Comparison of ENCODE assay signal across 19 cellular contexts in genomic region chr20:60349418-60349817, GRCh38.
DNase-seq lines count a peak whose midpoint lies in the region; ATAC-seq, FAIRE-seq and TF ChIP-seq lines count a peak whose summit lies in the region.
"Had no signal": no experiment of that assay in that cellular context is flagged by ENCODE, and none has a peak within 500 bp of the region (broad histone marks: within the 10 kb centered on the region; RNA-seq: fewer than 3 reads in every experiment).

No MANE protein-coding gene starts in this region.

- peaks cover 10% of the 10 kb centered on the region for H3K27me3 Mint-ChIP-seq in endodermal cell (ENCODE audit: insufficient read depth)
- H3K27me3 Mint-ChIP-seq in Caco-2 (ENCODE audit: insufficient read depth, unreplicated experiment) = peaks cover 10% of the 10 kb centered on the region
- H3K27me3 Mint-ChIP-seq: B cell, IgD-negative memory B cell had no signal

- H3K27me3 ChIP-seq in HepG2 (ENCODE audit: control insufficient read depth in 1 of 2, insufficient read depth in 2 of 2, low read length in 2 of 2) (no peaks in the 10 kb centered on the region), right lobe of liver (no peaks in the 10 kb centered on the region), endodermal cell (ENCODE audit: control insufficient read depth, insufficient read depth, low read length, poor library complexity, severe bottlenecking) (no peaks in the 10 kb centered on the region), Caco-2 (replicated peaks; ENCODE audit: control insufficient read depth, insufficient read depth, low read length) (no peaks in the 10 kb centered on the region)
- H3K27me3 ChIP-seq: BLaER1 treated with 17β-estradiol and CSF1 and Interleukin-3, amounts not matched to agents 10 nM and 100 nM had no signal

- WGBS in HepG2 (ENCODE audit: low lambda C conversion rate) = 18% methylated on average over 11 of the region's 11 CpGs
- WGBS in right lobe of liver (ENCODE audit: insufficient coverage, low coverage, low lambda C conversion rate, missing lambda C conversion rate) = 78% methylated on average over 11 of the region's 11 CpGs
- 90% methylated on average over 9 to 10 of the region's 11 CpGs for WGBS in endodermal cell (ENCODE audit: insufficient coverage in 1 of 2, insufficient read length in 1 of 2), 2 experiments

- FAIRE-seq in HepG2 (lab: Jason Lieb, UNC) = no peak
- FAIRE-seq: G401.6, GM12892, GM18507, H1 had no signal

- H2AFZ ChIP-seq in HepG2 (ENCODE audit: low read length) = no peak overlapping the region

- H3K36me3 Mint-ChIP-seq in endodermal cell (ENCODE audit: low read depth) (no peaks in the 10 kb centered on the region), Caco-2 (ENCODE audit: insufficient read depth, unreplicated experiment) (no peaks in the 10 kb centered on the region)
- H3K36me3 Mint-ChIP-seq: CD8-positive, alpha-beta T cell; IgD-negative memory B cell had no signal

- H3K4me1 ChIP-seq in HepG2 (ENCODE audit: insufficient read depth, low read length) (no peaks in the 10 kb centered on the region), right lobe of liver (no peaks in the 10 kb centered on the region), endodermal cell (ENCODE audit: control insufficient read depth, insufficient read depth, low read length) (no peaks in the 10 kb centered on the region), Caco-2 (no peaks in the 10 kb centered on the region)

- no peak overlapping the region for H3K4me2 ChIP-seq in HepG2 (ENCODE audit: low read depth, low read length)
- H3K4me2 ChIP-seq: BLaER1 treated with 17β-estradiol and CSF1 and Interleukin-3, amounts not matched to agents 10 nM and 100 nM had no signal

- POLR2A ChIA-PET in HepG2 (lab: Yijun Ruan, JAX) (no interaction called here), Caco-2 (lab: Charles Lee) (no interaction called here)

- CTCF ChIA-PET in HepG2 (lab: Yijun Ruan, JAX; ENCODE audit: low intra/inter-chr PET ratio, low total read pairs) = no interaction called here
- CTCF ChIA-PET in Caco-2 (lab: Charles Lee) = no interaction called here

- H3K36me3 ChIP-seq in HepG2 (replicated peaks in 1 of 2; ENCODE audit: control insufficient read depth in 1 of 2, insufficient read depth in 2 of 2, low read length in 2 of 2) (no peaks in the 10 kb centered on the region), right lobe of liver (no peaks in the 10 kb centered on the region), endodermal cell (ENCODE audit: control insufficient read depth, insufficient read depth, low read length) (no peaks in the 10 kb centered on the region), Caco-2 (ENCODE audit: control insufficient read depth, insufficient read depth, low read length) (no peaks in the 10 kb centered on the region)

- H3K4me3 Mint-ChIP-seq in endodermal cell (no peak overlapping the region), Caco-2 (ENCODE audit: unreplicated experiment) (no peak overlapping the region)
- H3K4me3 Mint-ChIP-seq: B cell; CD8-positive, alpha-beta T cell; H9; IgD-negative memory B cell had no signal

- intact Hi-C loops in HepG2 (cut with micrococcal nuclease; ENCODE audit: unreplicated experiment) = no loop called here
- intact Hi-C loops in right lobe of liver (cut with DNase I) = no loop called here
- intact Hi-C loops in Caco-2 (cut with micrococcal nuclease; ENCODE audit: unreplicated experiment) = no loop called here

- H3K9ac ChIP-seq in HepG2 (ENCODE audit: insufficient read depth, low read depth, low read length) (no peak overlapping the region), endodermal cell (ENCODE audit: extremely low read depth, low read length, poor library complexity, severe bottlenecking) (no peak overlapping the region)
- H3K9ac ChIP-seq: BLaER1 treated with 17β-estradiol and CSF1 and Interleukin-3, amounts not matched to agents 10 nM and 100 nM had no signal

- no peak for DNase-seq in HepG2 (ENCODE audit: low spot score)
- DNase-seq in right lobe of liver = no peak
- peak; percentile 25 for DNase-seq in NB4 (ENCODE audit: low read depth)
- peak; percentile 54 for DNase-seq in endodermal cell
- no peak for DNase-seq in Caco-2
- no peak for DNase-seq in occipital lobe (lab: John Stamatoyannopoulos, UW)
- no peak for DNase-seq in T-helper 9 cell
- DNase-seq: 8988T; CD8-positive, alpha-beta T cell; DMS 273 treated with DMSO at 0.1 percent for 48 hours; H9; KG1 had no signal

- no peak for TF ChIP-seq RAD21 in HepG2 (CRISPR knock-in tag; IDR thresholded peaks at IDR 0.05)

- no peaks in the 10 kb centered on the region for H4K20me1 ChIP-seq in HepG2 (ENCODE audit: insufficient read depth, low read length)
- H4K20me1 ChIP-seq: BLaER1 treated with 17β-estradiol and CSF1 and Interleukin-3, amounts not matched to agents 10 nM and 100 nM had no signal

- no peaks in the 10 kb centered on the region for H3K79me2 ChIP-seq in HepG2 (ENCODE audit: insufficient read depth, low read length)

- no peak for TF ChIP-seq CTCF in HepG2 (CRISPR knock-in tag; IDR thresholded peaks at IDR 0.05)
- no peak for TF ChIP-seq CTCF in right lobe of liver (IDR thresholded peaks at IDR 0.05)
- TF ChIP-seq CTCF in NB4 (IDR thresholded peaks at IDR 0.05; ENCODE audit: low read depth, low read length) = no peak
- TF ChIP-seq CTCF in endodermal cell (conservative IDR thresholded peaks at IDR 0.05) = no peak
- TF ChIP-seq CTCF in Caco-2 (IDR thresholded peaks at IDR 0.05; ENCODE audit: insufficient read depth in 1 of 2, low read depth in 1 of 2, low read length in 1 of 2, severe bottlenecking in 1 of 2, unreplicated experiment in 1 of 2) = no peak

- in situ Hi-C loops in HepG2 (cut with HindIII; ENCODE audit: extremely low pct_ligation_motif_present, low pct_unique_long_range_greater_than_20kb) = no loop called here

- no peak overlapping the region for H3K4me3 ChIP-seq in HepG2 (replicated peaks in 1 of 3; ENCODE audit: insufficient read depth in 1 of 3, low read depth in 2 of 3, low read length in 3 of 3)
- H3K4me3 ChIP-seq in right lobe of liver = no peak overlapping the region
- H3K4me3 ChIP-seq in NB4 (ENCODE audit: low read depth, low read length) = no peak overlapping the region
- H3K4me3 ChIP-seq in endodermal cell (ENCODE audit: low read length) = no peak overlapping the region
- H3K4me3 ChIP-seq in Caco-2 (ENCODE audit: low read depth, low read length) = no peak overlapping the region
- H3K4me3 ChIP-seq: BLaER1 treated with 17β-estradiol and CSF1 and Interleukin-3, amounts not matched to agents 10 nM and 100 nM had no signal

- no peak for ATAC-seq in HepG2
- ATAC-seq in right lobe of liver = no peak
- ATAC-seq: CD8-positive, alpha-beta T cell had no signal

- H3K27ac ChIP-seq in HepG2 (ENCODE audit: extremely low read length, insufficient read depth, low read length) (no peak overlapping the region), right lobe of liver (no peak overlapping the region), endodermal cell (ENCODE audit: low read depth, low read length) (no peak overlapping the region)
- H3K27ac ChIP-seq: BLaER1 treated with 17β-estradiol and CSF1 and Interleukin-3, amounts not matched to agents 10 nM and 100 nM had no signal

- H3K9me3 Mint-ChIP-seq in endodermal cell (no peaks in the 10 kb centered on the region), Caco-2 (ENCODE audit: unreplicated experiment) (no peaks in the 10 kb centered on the region)
- H3K9me3 Mint-ChIP-seq: CD8-positive, alpha-beta T cell; IgD-negative memory B cell had no signal

- H3K4me1 Mint-ChIP-seq in endodermal cell = no peaks in the 10 kb centered on the region
- H3K4me1 Mint-ChIP-seq in Caco-2 (ENCODE audit: low read depth, unreplicated experiment) = no peaks in the 10 kb centered on the region
- H3K4me1 Mint-ChIP-seq: B cell, H9, IgD-negative memory B cell had no signal

- H3K27ac Mint-ChIP-seq in endodermal cell (no peak overlapping the region), Caco-2 (ENCODE audit: unreplicated experiment) (no peak overlapping the region)
- H3K27ac Mint-ChIP-seq: B cell; CD8-positive, alpha-beta T cell; H9 had no signal

- no peak for TF ChIP-seq EP300 in HepG2 (IDR thresholded peaks at IDR 0.05; ENCODE audit: low read depth in 2 of 2, low read length in 2 of 2)
- no peak for TF ChIP-seq EP300 in HepG2 (CRISPR knock-in tag; IDR thresholded peaks at IDR 0.05; ENCODE audit: borderline replicate concordance)

- TF ChIP-seq POLR2A in HepG2 (IDR thresholded peaks at IDR 0.05; ENCODE audit: insufficient read depth in 1 of 2, low read depth in 2 of 2, low read length in 2 of 2) (no peak), right lobe of liver (IDR thresholded peaks at IDR 0.05) (no peak), NB4 (IDR thresholded peaks at IDR 0.05; ENCODE audit: extremely low read depth, insufficient read length) (no peak)

- H3K9me3 ChIP-seq in HepG2 (ENCODE audit: low read length) = peaks cover 88% of the 10 kb centered on the region
- H3K9me3 ChIP-seq in right lobe of liver = no peaks in the 10 kb centered on the region
- H3K9me3 ChIP-seq in endodermal cell (ENCODE audit: control insufficient read depth, low read length) = no peaks in the 10 kb centered on the region
- 0 out of 2 replicates have a peak, but pooled peaks cover 6% of the 10 kb centered on the region for H3K9me3 ChIP-seq in Caco-2
- H3K9me3 ChIP-seq: BLaER1 treated with 17β-estradiol and CSF1 and Interleukin-3, amounts not matched to agents 10 nM and 100 nM had no signal

- BruUV-seq in HepG2 (replicated peaks; lab: Mats Ljungman, UMichigan) = no TSS peak
- BruUV-seq in Caco-2 (replicated peaks; lab: Mats Ljungman, UMichigan) = no TSS peak

Comparison
In these comparisons a context has a peak if more than half of its experiments do, and no peak if none do; other contexts are left out.
1. DNase-seq: peak in NB4 (single experiment) and endodermal cell (single experiment); none in HepG2 (single experiment), right lobe of liver (0 of 3), Caco-2 (0 of 2), occipital lobe (single experiment) and T-helper 9 cell (single experiment).